In genomic region chr4:17713779-17714178, GRCh38 we compare ENCODE assay signal across 27 cellular contexts.
DNase-seq lines count a peak whose midpoint lies in the region; ATAC-seq, FAIRE-seq and TF ChIP-seq lines count a peak whose summit lies in the region.
"Had no signal": no experiment of that assay in that cellular context is flagged by ENCODE, and none has a peak within 500 bp of the region (broad histone marks: within the 10 kb centered on the region; RNA-seq: fewer than 3 reads in every experiment).

No MANE protein-coding gene starts in this region.

- H3K9me3 ChIP-seq in K562 (replicated peaks; ENCODE audit: control insufficient read depth, insufficient read depth, low read depth, low read length) (no peaks in the 10 kb centered on the region), heart left ventricle (no peaks in the 10 kb centered on the region)
- H3K9me3 ChIP-seq: BE2C, BLaER1 had no signal

- H3K4me3 ChIP-seq in K562: no peak overlapping the region
- H3K4me3 ChIP-seq in heart left ventricle: no peak overlapping the region
- H3K4me3 ChIP-seq: BLaER1, GM12878 had no signal

- H3K4me1 Mint-ChIP-seq in osteocyte (ENCODE audit: unreplicated experiment): no peaks in the 10 kb centered on the region
- H3K4me1 Mint-ChIP-seq: CD14-positive monocyte; CD4-positive, alpha-beta memory T cell; CD4-positive, CD25-positive, alpha-beta regulatory T cell; CD8-positive, alpha-beta memory T cell had no signal

- no peaks in the 10 kb centered on the region for H3K9me3 Mint-ChIP-seq in osteocyte (ENCODE audit: unreplicated experiment)
- H3K9me3 Mint-ChIP-seq: CD4-positive, alpha-beta memory T cell; CD8-positive, alpha-beta memory T cell had no signal

- TF ChIP-seq POLR2A in K562 (conservative IDR thresholded peaks at IDR 0.05): no peak
- no peak for TF ChIP-seq POLR2A in heart left ventricle (IDR thresholded peaks at IDR 0.05)

- intact Hi-C loops in K562 (cut with micrococcal nuclease): no loop called here
- intact Hi-C loops in heart left ventricle (cut with DNase I): no loop called here

- H3K9ac ChIP-seq in K562 (ENCODE audit: insufficient read depth in 1 of 2, low read depth in 2 of 2, low read length in 2 of 2): no peak overlapping the region
- H3K9ac ChIP-seq: BLaER1 had no signal

- TF ChIP-seq EP300 in K562 (IDR thresholded peaks at IDR 0.05; ENCODE audit: low read length): no peak

- H3K27ac ChIP-seq in K562 (ENCODE audit: extremely low read depth, low read depth, low read length) (no peak overlapping the region), heart left ventricle (no peak overlapping the region)
- H3K27ac ChIP-seq: BLaER1 had no signal

- H2AFZ ChIP-seq in K562 (ENCODE audit: low read depth, low read length): no peak overlapping the region

- 0% methylated on average over 5 of the region's 5 CpGs for WGBS in K562 (ENCODE audit: insufficient coverage, low coverage, missing lambda C conversion rate)
- 87 to 90% (median 89%) methylated on average over 5 of the region's 5 CpGs for WGBS in heart left ventricle, 4 donors

- no peaks in the 10 kb centered on the region for H3K36me3 Mint-ChIP-seq in osteocyte (ENCODE audit: unreplicated experiment)
- H3K36me3 Mint-ChIP-seq: CD14-positive monocyte; CD4-positive, alpha-beta memory T cell; CD4-positive, CD25-positive, alpha-beta regulatory T cell; CD8-positive, alpha-beta memory T cell had no signal

- in situ Hi-C loops in K562 (cut with MboI): no loop called here

- no peaks in the 10 kb centered on the region for H3K27me3 Mint-ChIP-seq in osteocyte (ENCODE audit: unreplicated experiment)

- H3K9me1 ChIP-seq in K562 (ENCODE audit: control insufficient read depth, insufficient read depth, low read length): no peaks in the 10 kb centered on the region

- ATAC-seq in K562 (no peak), heart left ventricle (no peak)
- ATAC-seq: GM12878 had no signal

- H3K79me2 ChIP-seq in K562 (ENCODE audit: control insufficient read depth, insufficient read depth, low read length): no peaks in the 10 kb centered on the region

- no peak overlapping the region for H3K27ac Mint-ChIP-seq in osteocyte (ENCODE audit: unreplicated experiment)
- H3K27ac Mint-ChIP-seq: CD14-positive monocyte; CD4-positive, alpha-beta memory T cell; CD4-positive, CD25-positive, alpha-beta regulatory T cell had no signal

- BruUV-seq in K562 (replicated peaks; lab: Mats Ljungman, UMichigan): no TSS peak

- POLR2A ChIA-PET in K562 (lab: Yijun Ruan, JAX): interaction anchor here (0.8 kb wide), 1 partner anchor 434 kb away, joined by 3 read pairs; no protein-coding TSS in a partner anchor

- H3K27me3 ChIP-seq in K562 (ENCODE audit: control insufficient read depth in 2 of 2, insufficient read depth in 2 of 2, low read length in 2 of 2) (peaks cover 33 to 35% of the 10 kb centered on the region in 2 experiments; a peak in 4 of 5 replicates), heart left ventricle (peaks cover 0 to 4% (median 0%) of the 10 kb centered on the region in 9 donors)
- H3K27me3 ChIP-seq: BE2C, BLaER1 had no signal

- no peaks in the 10 kb centered on the region for H4K20me1 ChIP-seq in K562 (replicated peaks; ENCODE audit: control insufficient read depth, insufficient read depth, low read length)
- H4K20me1 ChIP-seq: BLaER1 had no signal

- H3K36me3 ChIP-seq in K562 (ENCODE audit: control insufficient read depth, insufficient read depth, low read length) (no peaks in the 10 kb centered on the region), heart left ventricle (no peaks in the 10 kb centered on the region)
- H3K36me3 ChIP-seq: BE2C, BLaER1 had no signal

- CTCF ChIA-PET in K562 (lab: Yijun Ruan, JAX; ENCODE audit: low intra/inter-chr PET ratio): no interaction called here

- TF ChIP-seq CTCF in K562 (IDR thresholded peaks at IDR 0.05 in 2 of 3, conservative IDR thresholded peaks at IDR 0.05 in 1 of 3; ENCODE audit: insufficient read depth in 2 of 3, low read depth in 1 of 3, low read length in 3 of 3) (no peak), osteocyte (IDR thresholded peaks at IDR 0.05) (no peak), heart left ventricle (IDR thresholded peaks at IDR 0.05) (no peak)

- DNase-seq in ELR (ENCODE audit: low read depth) (peak; percentile 3), K562 (ENCODE audit: extremely low read depth in 1 of 4, low spot score in 3 of 4) (no peak), osteocyte (ENCODE audit: extremely low spot score, unreplicated experiment) (peak; percentile 13), NOMO-1 treated with dmso at 0.1 percent for 144 hours (lab: John Stamatoyannopoulos, UW; ENCODE audit: unreplicated experiment) (no peak), heart left ventricle (no peak)
- DNase-seq in stimulated activated CD4-positive, alpha-beta T cell treated with anti-CD3 and anti-CD28 coated beads, Interleukin-2, amount 100 ng/mL, for 24 hours: no peak
- DNase-seq: 8988T; ACHN; BE2C; C1 segment of cervical spinal cord; CD4-positive, alpha-beta memory T cell; CD4-positive, CD25-positive, alpha-beta regulatory T cell; CD8-positive, alpha-beta memory T cell; COR-L47; DMS 273 treated with DMSO at 0.1 percent for 48 hours; DMS153; DMS53; DMS79; DND-41; EL had no signal

- peaks cover 0 to 7% of the 10 kb centered on the region in 2 experiments; a peak in 1 of 5 replicates for H3K4me1 ChIP-seq in K562 (replicated peaks in 1 of 2; ENCODE audit: control insufficient read depth in 2 of 2, insufficient read depth in 2 of 2, low read length in 2 of 2)
- no peaks in the 10 kb centered on the region for H3K4me1 ChIP-seq in heart left ventricle
- H3K4me1 ChIP-seq: BE2C, BLaER1 had no signal

- no peak for FAIRE-seq in K562 (lab: Jason Lieb, UNC)
- FAIRE-seq: A204.1, G401.6, GM12878, GM12892, GM18507 had no signal

- no peak overlapping the region for H3K4me3 Mint-ChIP-seq in osteocyte (ENCODE audit: unreplicated experiment)
- H3K4me3 Mint-ChIP-seq: CD14-positive monocyte; CD4-positive, alpha-beta memory T cell; CD4-positive, CD25-positive, alpha-beta regulatory T cell had no signal

- no peak overlapping the region for H3K4me2 ChIP-seq in K562 (ENCODE audit: insufficient read depth, low read length)
- H3K4me2 ChIP-seq: BLaER1 had no signal

- TF ChIP-seq RAD21 in K562 (CRISPR knock-in tag; conservative IDR thresholded peaks at IDR 0.05 in 1 of 2, IDR thresholded peaks at IDR 0.05 in 1 of 2): no peak

TF ChIP-seq in K562, 482 proteins besides CTCF, POLR2A, EP300 and RAD21 (continues in another document):
- TF ChIP-seq RFX1 (IDR thresholded peaks at IDR 0.05): peak; percentile 60

Comparison
In these comparisons a context has a peak if more than half of its experiments do, and no peak if none do; other contexts are left out.
1. DNase-seq: peak in ELR (single experiment) and osteocyte (single experiment); none in K562 (0 of 4), NOMO-1 treated with dmso at 0.1 percent for 144 hours (single experiment), heart left ventricle (0 of 5) and stimulated activated CD4-positive, alpha-beta T cell treated with anti-CD3 and anti-CD28 coated beads, Interleukin-2, amount 100 ng/mL, for 24 hours (0 of 2).